ENCODE assay signal across 25 cellular contexts in the genomic region with DNA sequence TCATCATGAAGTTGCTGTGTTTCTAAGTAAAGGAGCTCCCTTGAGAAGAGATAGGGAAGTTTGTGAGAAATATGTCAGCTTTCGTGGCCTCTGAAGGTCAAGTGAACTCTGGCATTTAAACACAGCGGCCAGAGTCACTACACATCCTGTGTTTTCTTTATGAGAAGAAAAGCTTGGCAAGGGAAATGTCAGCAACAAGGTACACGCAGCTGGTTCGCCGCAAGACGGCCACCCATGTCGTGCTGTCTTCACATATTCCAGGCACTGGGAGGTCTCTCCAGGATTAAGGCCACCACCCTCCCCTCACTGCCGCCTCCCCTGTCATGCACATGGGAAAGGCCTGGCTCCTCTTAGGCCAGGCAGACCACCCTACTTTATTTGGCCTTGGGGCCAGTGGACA. TPM values are rescaled to one million over a fixed set of nuclear protein-coding genes. Genes with fewer than 3 reads are reported as not detected.
DNase-seq lines count a peak whose midpoint lies in the region; ATAC-seq and TF ChIP-seq lines count a peak whose summit lies in the region.
"Had no signal": no experiment of that assay in that cellular context is flagged by ENCODE, and none has a peak within 500 bp of the region (broad histone marks: within the 10 kb centered on the region; RNA-seq: fewer than 3 reads in every experiment).

No MANE protein-coding gene starts in this region.

- no peak overlapping the region for H3K4me3 Mint-ChIP-seq in stimulated activated memory B cell treated with anti-CD40 and anti-IgM and Interleukin-4, amounts not matched to agents 10 μg/mL and 1 μg/mL and 100 μg/mL, for 72 hours
- H3K4me3 Mint-ChIP-seq: CD4-positive, alpha-beta memory T cell had no signal

- H3K9me3 Mint-ChIP-seq in stimulated activated memory B cell treated with anti-CD40 and anti-IgM and Interleukin-4, amounts not matched to agents 10 μg/mL and 1 μg/mL and 100 μg/mL, for 72 hours, result peaks cover 2% of the 10 kb centered on the region
- H3K9me3 Mint-ChIP-seq: CD4-positive, alpha-beta memory T cell had no signal

- no peak for TF ChIP-seq EP300 in ovary (IDR thresholded peaks at IDR 0.05)

- H3K27ac ChIP-seq in SJSA1 (peak overlapping the region; percentile 59), ovary (no peak overlapping the region)
- H3K27ac ChIP-seq: PC-9 had no signal

- no peak for ATAC-seq in GM19395 (IDR thresholded peaks at IDR 0.05; ENCODE audit: unreplicated experiment)
- no peak for ATAC-seq in stimulated activated memory B cell treated with anti-CD40 and anti-IgM and Interleukin-4, amounts not matched to agents 10 μg/mL and 1 μg/mL and 100 μg/mL, for 72 hours
- ATAC-seq: GM12878 had no signal

- no peaks in the 10 kb centered on the region for H3K36me3 Mint-ChIP-seq in stimulated activated memory B cell treated with anti-CD40 and anti-IgM and Interleukin-4, amounts not matched to agents 10 μg/mL and 1 μg/mL and 100 μg/mL, for 72 hours

- no peak for TF ChIP-seq CTCF in GM13976 (IDR thresholded peaks at IDR 0.05; ENCODE audit: borderline replicate concordance, control extremely low read depth, extremely low read depth, insufficient read depth, missing control alignments)
- no peak for TF ChIP-seq CTCF in fibroblast of villous mesenchyme (IDR thresholded peaks at IDR 0.05; ENCODE audit: insufficient read depth, low read depth, low read length)
- TF ChIP-seq CTCF in ovary (IDR thresholded peaks at IDR 0.05), result no peak

- no peaks in the 10 kb centered on the region for H3K27me3 Mint-ChIP-seq in stimulated activated memory B cell treated with anti-CD40 and anti-IgM and Interleukin-4, amounts not matched to agents 10 μg/mL and 1 μg/mL and 100 μg/mL, for 72 hours
- H3K27me3 Mint-ChIP-seq: CD4-positive, alpha-beta memory T cell had no signal

- no peaks in the 10 kb centered on the region for H3K36me3 ChIP-seq in SJSA1
- no peaks in the 10 kb centered on the region for H3K36me3 ChIP-seq in ovary

- no peak for TF ChIP-seq POLR2A in ovary (IDR thresholded peaks at IDR 0.05)

- in situ Hi-C loops in GM13976 (cut with MboI; ENCODE audit: low sequenced_read_pairs, unreplicated experiment), result no loop called here

- H3K4me3 ChIP-seq in SJSA1 (no peak overlapping the region), fibroblast of villous mesenchyme (ENCODE audit: low read depth, low read length) (no peak overlapping the region), ovary (no peak overlapping the region)
- H3K4me3 ChIP-seq: GM12878, PC-9 had no signal

- H3K4me1 Mint-ChIP-seq in stimulated activated memory B cell treated with anti-CD40 and anti-IgM and Interleukin-4, amounts not matched to agents 10 μg/mL and 1 μg/mL and 100 μg/mL, for 72 hours, result peaks cover 27% of the 10 kb centered on the region

- intact Hi-C loops in ovary (cut with DNase I), result no loop called here

- no peak overlapping the region for H3K27ac Mint-ChIP-seq in stimulated activated memory B cell treated with anti-CD40 and anti-IgM and Interleukin-4, amounts not matched to agents 10 μg/mL and 1 μg/mL and 100 μg/mL, for 72 hours
- H3K27ac Mint-ChIP-seq: CD4-positive, alpha-beta memory T cell had no signal

- DNase-seq in GM13976 (ENCODE audit: low spot score) (peak; percentile 11), SJSA1 (ENCODE audit: low read depth in 1 of 2, low spot score in 2 of 2) (peak; percentile 97 to 98), fibroblast of villous mesenchyme (ENCODE audit: low read depth) (peak; percentile 61), ovary (peak in 3 of 5 donors; percentile 26 to 54 (median 28)), NCI-H1092 (lab: John Stamatoyannopoulos, UW) (no peak)
- DNase-seq: C1 segment of cervical spinal cord; Caco-2; CD4-positive, alpha-beta memory T cell; DMS79; EL; GDM1; H7; Karpas-422; NCI-H1105 treated with DMSO at 0.1 percent for 48 hours; NCI-H146; NCI-H1930; NCI-H2107; NCI-H524; NCI-H774; PC-9; Right ventricle myocardium superior; RPMI8226 had no signal

- WGBS in ovary, 3 donors, result 8 to 30% (median 21%) methylated on average over 8 of the region's 8 CpGs

- H3K27me3 ChIP-seq in SJSA1 (replicated peaks), result no peaks in the 10 kb centered on the region
- no peaks in the 10 kb centered on the region for H3K27me3 ChIP-seq in ovary

- H3K4me1 ChIP-seq in SJSA1 (replicated peaks) (peaks cover 51% of the 10 kb centered on the region), ovary (ENCODE audit: insufficient read depth) (peaks cover 2% of the 10 kb centered on the region)
- H3K4me1 ChIP-seq: Caco-2 had no signal

- no peaks in the 10 kb centered on the region for H3K9me3 ChIP-seq in SJSA1 (replicated peaks)
- H3K9me3 ChIP-seq in ovary, result no peaks in the 10 kb centered on the region
- H3K9me3 ChIP-seq: Caco-2 had no signal

RNA-seq across cellular contexts. Expression of a gene that starts 33.3 kb away (rescaled TPM):
- total RNA-seq in SJSA1 (2014; rRNA removed; shearing (Covaris generic)), result 49.2 and 49.3 TPM in 2 replicates
- 28.9 and 36.7 TPM in 2 replicates for total RNA-seq in fibroblast of villous mesenchyme
- total RNA-seq in ovary, result 10 to 100 TPM; 21.6 to 62.8 (median 36.6) TPM
- polyA plus RNA-seq in ovary, result 10 to 100 TPM in 1 of 2 donors, 1 to 10 TPM in 1; 6.6 to 32.5 TPM

RNA-seq across cellular contexts. Expression of a gene that starts 56.5 kb away (rescaled TPM):
- total RNA-seq in SJSA1 (2014; rRNA removed; shearing (Covaris generic)), result 7.6 and 12.7 TPM in 2 replicates
- total RNA-seq in fibroblast of villous mesenchyme, result 16.0 and 24.2 TPM in 2 replicates
- 10 to 100 TPM; 16.3 to 57.7 (median 37.5) TPM for total RNA-seq in ovary
- 10 to 100 TPM in 1 of 2 donors, 1 to 10 TPM in 1; 1.5 to 14.5 TPM for polyA plus RNA-seq in ovary
